Comparison of ENCODE assay signal across 11 cellular contexts in genomic region chr22:41542224-41542623, GRCh38. TPM values are rescaled to one million over a fixed set of nuclear protein-coding genes. Genes with fewer than 3 reads are reported as not detected.
DNase-seq lines count a peak whose midpoint lies in the region; ATAC-seq, FAIRE-seq and TF ChIP-seq lines count a peak whose summit lies in the region.
"Had no signal": no experiment of that assay in that cellular context is flagged by ENCODE, and none has a peak within 500 bp of the region (broad histone marks: within the 10 kb centered on the region; RNA-seq: fewer than 3 reads in every experiment).

No MANE protein-coding gene starts in this region.

- no peaks in the 10 kb centered on the region for H3K9me3 ChIP-seq in esophagus muscularis mucosa
- no peaks in the 10 kb centered on the region for H3K9me3 ChIP-seq in tibial artery
- H3K9me3 ChIP-seq: body of pancreas had no signal

- no peak for ATAC-seq in T-cell (replicated peaks in 1 of 4)
- no peak for ATAC-seq in GM18511 (IDR thresholded peaks at IDR 0.05; ENCODE audit: unreplicated experiment)
- ATAC-seq: body of pancreas had no signal

- peaks cover 42% of the 10 kb centered on the region for H3K4me1 Mint-ChIP-seq in activated naive CD4-positive, alpha-beta T cell treated with anti-CD3 and anti-CD28 coated beads, Interleukin-2, amount 50 U/mL, for 24 hours
- H3K4me1 Mint-ChIP-seq in T-cell: peaks cover 38 to 46% (median 43%) of the 10 kb centered on the region in 3 donors

- H3K4me1 ChIP-seq in esophagus muscularis mucosa: peaks cover 20 to 65% (median 58%) of the 10 kb centered on the region in 4 donors
- peaks cover 0 to 35% (median 20%) of the 10 kb centered on the region in 4 donors for H3K4me1 ChIP-seq in tibial artery

- POLR2A ChIA-PET in T-cell (lab: Charles Lee): interaction anchor here (0.6 kb wide), 2 partner anchors 64 kb away, joined by 3 to 12 read pairs; no protein-coding TSS in a partner anchor

- peak overlapping the region; percentile 95 for H3K4me3 Mint-ChIP-seq in activated naive CD4-positive, alpha-beta T cell treated with anti-CD3 and anti-CD28 coated beads, Interleukin-2, amount 50 U/mL, for 24 hours
- H3K4me3 Mint-ChIP-seq in T-cell: peak overlapping the region; percentile 93 to 99 (median 95)

- peaks cover 7% of the 10 kb centered on the region for H3K36me3 Mint-ChIP-seq in activated naive CD4-positive, alpha-beta T cell treated with anti-CD3 and anti-CD28 coated beads, Interleukin-2, amount 50 U/mL, for 24 hours
- H3K36me3 Mint-ChIP-seq in T-cell: peaks cover 6% of the 10 kb centered on the region

- H3K4me3 ChIP-seq in esophagus muscularis mucosa: no peak overlapping the region
- no peak overlapping the region for H3K4me3 ChIP-seq in tibial artery
- H3K4me3 ChIP-seq: body of pancreas had no signal

- H3K27me3 ChIP-seq in esophagus muscularis mucosa (no peaks in the 10 kb centered on the region), tibial artery (no peaks in the 10 kb centered on the region)
- H3K27me3 ChIP-seq: body of pancreas had no signal

- WGBS in esophagus muscularis mucosa: 96% methylated on average over 4 of the region's 4 CpGs

- TF ChIP-seq CTCF in esophagus muscularis mucosa (IDR thresholded peaks at IDR 0.05) (no peak), tibial artery (IDR thresholded peaks at IDR 0.05) (no peak)

- FAIRE-seq in urothelium cell line (lab: Jason Lieb, UNC): no peak

- H3K27ac Mint-ChIP-seq in activated naive CD4-positive, alpha-beta T cell treated with anti-CD3 and anti-CD28 coated beads, Interleukin-2, amount 50 U/mL, for 24 hours: peak overlapping the region; percentile 92
- H3K27ac Mint-ChIP-seq in T-cell: peak overlapping the region; percentile 70 to 87

- no peaks in the 10 kb centered on the region for H3K9me3 Mint-ChIP-seq in activated naive CD4-positive, alpha-beta T cell treated with anti-CD3 and anti-CD28 coated beads, Interleukin-2, amount 50 U/mL, for 24 hours
- H3K9me3 Mint-ChIP-seq in T-cell: no peaks in the 10 kb centered on the region

- intact Hi-C loops in esophagus muscularis mucosa (cut with DNase I) (no loop called here), tibial artery (cut with DNase I; ENCODE audit: low total_unique reads) (loop anchor here (5.0 kb wide), 1 partner anchor 80 kb away; the partner anchor contains the start of genes DESI1 and XRCC6)

- CTCF ChIA-PET in T-cell (lab: Charles Lee): no interaction called here

- no peaks in the 10 kb centered on the region for H3K27me3 Mint-ChIP-seq in activated naive CD4-positive, alpha-beta T cell treated with anti-CD3 and anti-CD28 coated beads, Interleukin-2, amount 50 U/mL, for 24 hours
- H3K27me3 Mint-ChIP-seq in T-cell: no peaks in the 10 kb centered on the region

- H3K27ac ChIP-seq in esophagus muscularis mucosa (replicated peaks in 1 of 4) (peak overlapping the region in 3 of 4 donors; percentile 9 to 93 (median 42)), tibial artery (peak overlapping the region; percentile 31 to 95)
- H3K27ac ChIP-seq: body of pancreas had no signal

- H3K36me3 ChIP-seq in esophagus muscularis mucosa (peaks cover 0 to 23% (median 17%) of the 10 kb centered on the region in 4 donors), tibial artery (peaks cover 0 to 32% (median 17%) of the 10 kb centered on the region in 3 donors)

- TF ChIP-seq POLR2A in esophagus muscularis mucosa (IDR thresholded peaks at IDR 0.05; ENCODE audit: low read depth): no peak

- DNase-seq in activated naive CD4-positive, alpha-beta T cell (lab: John Stamatoyannopoulos, UW): no peak
- DNase-seq in T-cell (no peak), esophagus muscularis mucosa (ENCODE audit: extremely low spot score) (no peak), tibial artery (no peak), urothelium cell line (ENCODE audit: low spot score) (no peak), GM19240 (ENCODE audit: insufficient read length, low spot score) (no peak)
- DNase-seq: activated CD4-positive, alpha-beta T cell treated with anti-CD3 and anti-CD28 coated beads for 1 hour; body of pancreas; C1 segment of cervical spinal cord had no signal

- TF ChIP-seq EP300 in esophagus muscularis mucosa (IDR thresholded peaks at IDR 0.05): no peak

RNA-seq across cellular contexts. Expression of gene POLR3H, which starts 2.0 kb away (rescaled TPM):
- total RNA-seq in T-cell: 10 to 100 TPM; 20.6 to 57.7 (median 44.9) TPM
- total RNA-seq in esophagus muscularis mucosa: 10 to 100 TPM; 20.9 to 28.2 (median 23.0) TPM

RNA-seq across cellular contexts. Expression of gene CSDC2, which starts 18.6 kb away (rescaled TPM):
- under 1 TPM in 3 of 5 donors, not detected in 2; 0.13 to 0.23 (median 0.16) TPM for total RNA-seq in T-cell
- 10 to 100 TPM in 1 of 4 donors, 1 to 10 TPM in 3; 2.9 to 12.4 (median 7.1) TPM for total RNA-seq in esophagus muscularis mucosa

RNA-seq across cellular contexts. Expression of gene PMM1, which starts 47.4 kb away (rescaled TPM):
- 10 to 100 TPM; 22.6 to 39.7 (median 33.4) TPM for total RNA-seq in T-cell
- total RNA-seq in esophagus muscularis mucosa: 10 to 100 TPM; 37.4 to 54.2 (median 39.3) TPM
